ENCODE assay signal across 2 cellular contexts in genomic region chr9:38208206-38208901, GRCh38.
TF ChIP-seq lines count a peak whose summit lies in the region.

No MANE protein-coding gene starts in this region.

TF ChIP-seq in A549, 52 proteins besides CTCF, POLR2A, EP300 and RAD21 (continued from another document):
- no peak for TF ChIP-seq EHMT2 (IDR thresholded peaks at IDR 0.05; ENCODE audit: low read depth)
- 0 out of 2 replicates have a peak, but pooled peaks have one; percentile 29 for TF ChIP-seq USF2 (IDR thresholded peaks at IDR 0.05)
- TF ChIP-seq MAFK (IDR thresholded peaks at IDR 0.05; ENCODE audit: partially characterized antibody), result no peak

TF ChIP-seq in K562, 482 proteins besides CTCF, POLR2A, EP300 and RAD21 (continues in another document):
- peak; percentile 96 for TF ChIP-seq TFE3 (CRISPR knock-in tag; IDR thresholded peaks at IDR 0.05)
- TF ChIP-seq SIN3A (IDR thresholded peaks at IDR 0.05; ENCODE audit: borderline replicate concordance in 2 of 2, control insufficient read depth in 1 of 2, low read depth in 2 of 2, low read length in 2 of 2), result no peak
- no peak for TF ChIP-seq CUX1 (CRISPR knock-in tag; IDR thresholded peaks at IDR 0.05)
- no peak for TF ChIP-seq NCOA2 (IDR thresholded peaks at IDR 0.05; ENCODE audit: partially characterized antibody in 2 of 2)
- no peak for TF ChIP-seq HES1 (IDR thresholded peaks at IDR 0.05; ENCODE audit: low read depth)
- peak; percentile 41 for TF ChIP-seq ATF7 (IDR thresholded peaks at IDR 0.05)
- TF ChIP-seq NCOA6 (IDR thresholded peaks at IDR 0.05), result no peak
- no peak for TF ChIP-seq CHCHD3 (CRISPR knock-in tag; IDR thresholded peaks at IDR 0.05)
- no peak for TF ChIP-seq NFE2L1 (tag; IDR thresholded peaks at IDR 0.05; ENCODE audit: borderline replicate concordance, low read depth)
- 0 out of 2 replicates have a peak, but pooled peaks have one; percentile 39 for TF ChIP-seq ZNF589 (CRISPR knock-in tag; IDR thresholded peaks at IDR 0.05; ENCODE audit: low read depth)
- TF ChIP-seq MAFG (tag; conservative IDR thresholded peaks at IDR 0.05), result peak; percentile 33
- peak; percentile 14; the same call in 1 of the 2 replicates for TF ChIP-seq CTBP1 (IDR thresholded peaks at IDR 0.05; ENCODE audit: borderline replicate concordance)
- no peak for TF ChIP-seq HDGF (IDR thresholded peaks at IDR 0.05)
- no peak for TF ChIP-seq U2AF2 (optimal IDR thresholded peaks at IDR 0.05; ENCODE audit: low read depth, low read length)
- TF ChIP-seq ZFP1 (CRISPR knock-in tag; IDR thresholded peaks at IDR 0.05), result no peak
- no peak for TF ChIP-seq XRCC4 (IDR thresholded peaks at IDR 0.05; ENCODE audit: extremely low read depth, insufficient read depth, insufficient read length)
- no peak for TF ChIP-seq NFATC3 (IDR thresholded peaks at IDR 0.05)
- 0 out of 4 replicates have a peak, but pooled peaks of 1 of the 2 experiments have one; percentile 40 for TF ChIP-seq MAZ (CRISPR knock-in tag; conservative IDR thresholded peaks at IDR 0.05 in 1 of 2, IDR thresholded peaks at IDR 0.05 in 1 of 2)
- TF ChIP-seq UBTF (IDR thresholded peaks at IDR 0.05; ENCODE audit: borderline replicate concordance in 1 of 2, low read depth in 2 of 2, low read length in 2 of 2), result no peak
- 0 out of 4 replicates have a peak, but pooled peaks of 1 of the 2 experiments have one; percentile 33 for TF ChIP-seq ZNF639 (CRISPR knock-in tag; conservative IDR thresholded peaks at IDR 0.05 in 1 of 2, IDR thresholded peaks at IDR 0.05 in 1 of 2)
- no peak for TF ChIP-seq MITF (IDR thresholded peaks at IDR 0.05)
- peak; percentile 89 for TF ChIP-seq TOE1 (IDR thresholded peaks at IDR 0.05; ENCODE audit: borderline replicate concordance)
- no peak for TF ChIP-seq TOE1 (CRISPR knock-in tag; IDR thresholded peaks at IDR 0.05; ENCODE audit: borderline replicate concordance, low read depth)
- TF ChIP-seq NR1H2 (CRISPR knock-in tag; IDR thresholded peaks at IDR 0.05), result no peak
- TF ChIP-seq FOXJ2 (tag; IDR thresholded peaks at IDR 0.05), result 0 out of 2 replicates have a peak, but pooled peaks have one; percentile 23
- peak in 1 of 2 experiments; percentile 7; a peak in 1 of 4 replicates for TF ChIP-seq TEAD1 (CRISPR knock-in tag; IDR thresholded peaks at IDR 0.05)
- no peak for TF ChIP-seq ZHX1 (conservative IDR thresholded peaks at IDR 0.05; ENCODE audit: low read length)
- TF ChIP-seq MEIS2 (IDR thresholded peaks at IDR 0.05; ENCODE audit: partially characterized antibody), result no peak
- no peak for TF ChIP-seq NBN (IDR thresholded peaks at IDR 0.05; ENCODE audit: low read depth)
- no peak for TF ChIP-seq SLC30A9 (CRISPR knock-in tag; IDR thresholded peaks at IDR 0.05)
